Comparison of ENCODE assay signal across 11 cellular contexts in the genomic region with DNA sequence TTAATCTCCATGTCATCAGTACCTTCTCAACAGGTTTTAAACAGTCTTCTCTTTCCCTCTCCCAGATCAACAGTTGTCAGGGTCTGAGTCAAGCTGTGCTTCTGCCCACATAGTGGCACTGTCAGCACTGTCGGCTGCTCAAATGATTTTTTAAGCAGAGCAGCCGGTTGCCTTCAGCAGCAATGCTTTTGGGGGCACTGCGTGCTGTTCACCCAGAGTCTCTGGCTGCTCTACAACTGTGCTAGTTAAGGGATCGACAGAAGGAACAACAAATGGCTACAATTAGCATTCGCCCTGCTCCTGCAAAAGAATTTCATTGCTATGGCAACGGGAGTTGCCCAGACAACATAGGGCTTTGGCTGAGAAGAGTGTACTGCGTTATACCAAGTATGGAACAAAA.
DNase-seq lines count a peak whose midpoint lies in the region; ATAC-seq, FAIRE-seq and TF ChIP-seq lines count a peak whose summit lies in the region.
"Had no signal": no experiment of that assay in that cellular context is flagged by ENCODE, and none has a peak within 500 bp of the region (broad histone marks: within the 10 kb centered on the region; RNA-seq: fewer than 3 reads in every experiment).

No MANE protein-coding gene starts in this region.

- H3K27me3 Mint-ChIP-seq in type B pancreatic cell, result no peaks in the 10 kb centered on the region

- peaks cover 19% of the 10 kb centered on the region for H3K4me1 Mint-ChIP-seq in type B pancreatic cell (ENCODE audit: unreplicated experiment)

- peaks cover 5% of the 10 kb centered on the region for H3K9me3 Mint-ChIP-seq in type B pancreatic cell

- no peaks in the 10 kb centered on the region for H3K27me3 ChIP-seq in left ventricle myocardium inferior (ENCODE audit: low read depth)
- H3K27me3 ChIP-seq in keratinocyte (ENCODE audit: control insufficient read depth, extremely low read depth, insufficient read depth, low read length), result no peaks in the 10 kb centered on the region
- H3K27me3 ChIP-seq: SJSA1, thyroid gland had no signal

- H3K4me2 ChIP-seq in keratinocyte (ENCODE audit: control insufficient read depth, extremely low read depth, insufficient read depth, low read depth, low read length), result peak overlapping the region; percentile 58

- H3K27ac ChIP-seq in left ventricle myocardium inferior (replicated peaks) (no peak overlapping the region), keratinocyte (ENCODE audit: control insufficient read depth, insufficient read depth, low read length) (no peak overlapping the region)
- H3K27ac ChIP-seq: SJSA1, thyroid gland had no signal

- peak; percentile 20 for ATAC-seq in Right ventricle myocardium superior (ENCODE audit: poor library complexity)
- ATAC-seq in HG03135 (IDR thresholded peaks at IDR 0.05; ENCODE audit: unreplicated experiment), result no peak
- no peak for ATAC-seq in HG02759 (IDR thresholded peaks at IDR 0.05; ENCODE audit: unreplicated experiment)

- no peaks in the 10 kb centered on the region for H3K9me1 ChIP-seq in keratinocyte (ENCODE audit: control insufficient read depth, extremely low read depth, insufficient read depth, low read length)

- peak overlapping the region; percentile 73 for H3K4me3 Mint-ChIP-seq in type B pancreatic cell

- intact Hi-C loops in Right ventricle myocardium superior (cut with DNase I) (no loop called here), left ventricle myocardium inferior (cut with micrococcal nuclease) (no loop called here)

- H4K20me1 ChIP-seq in keratinocyte (ENCODE audit: control insufficient read depth, extremely low read depth, insufficient read depth, low read length), result no peaks in the 10 kb centered on the region

- peak overlapping the region; percentile 16 for H2AFZ ChIP-seq in keratinocyte (ENCODE audit: control insufficient read depth, low read length)

- peak; percentile 74 for FAIRE-seq in keratinocyte (lab: Jason Lieb, UNC)

- no peak overlapping the region for H3K9ac ChIP-seq in keratinocyte (ENCODE audit: control insufficient read depth, extremely low read depth, insufficient read depth, low read length)

- peak overlapping the region; percentile 30 for H3K27ac Mint-ChIP-seq in type B pancreatic cell

- no peaks in the 10 kb centered on the region for H3K4me1 ChIP-seq in left ventricle myocardium inferior
- peaks cover 30% of the 10 kb centered on the region for H3K4me1 ChIP-seq in keratinocyte (ENCODE audit: control insufficient read depth, extremely low read depth, insufficient read depth, low read length)
- H3K4me1 ChIP-seq: SJSA1, thyroid gland had no signal

- TF ChIP-seq CTCF in left ventricle myocardium inferior (IDR thresholded peaks at IDR 0.05; ENCODE audit: borderline replicate concordance) (no peak), choroid plexus epithelial cell (conservative IDR thresholded peaks at IDR 0.05; ENCODE audit: low read depth, low read length) (peak; percentile 21), keratinocyte (optimal IDR thresholded peaks at IDR 0.05 in 1 of 3, IDR thresholded peaks at IDR 0.05 in 1 of 3, conservative IDR thresholded peaks at IDR 0.05 in 1 of 3; ENCODE audit: extremely low read depth in 1 of 3, insufficient read depth in 2 of 3, low read length in 3 of 3) (peak in 1 of 3 experiments; percentile 32), type B pancreatic cell (conservative IDR thresholded peaks at IDR 0.05) (no peak)

- no peaks in the 10 kb centered on the region for H3K79me2 ChIP-seq in keratinocyte (ENCODE audit: control insufficient read depth, insufficient read depth, low read length)

- H3K36me3 ChIP-seq in left ventricle myocardium inferior, result no peaks in the 10 kb centered on the region
- no peaks in the 10 kb centered on the region for H3K36me3 ChIP-seq in keratinocyte (ENCODE audit: control insufficient read depth in 2 of 2, extremely low read depth in 1 of 2, insufficient read depth in 2 of 2, low read length in 2 of 2)
- H3K36me3 ChIP-seq: SJSA1, thyroid gland had no signal

- H3K4me3 ChIP-seq in left ventricle myocardium inferior (no peak overlapping the region), choroid plexus epithelial cell (ENCODE audit: low read depth, low read length) (peak overlapping the region; percentile 43), keratinocyte (ENCODE audit: control insufficient read depth in 2 of 3, extremely low read depth in 1 of 3, insufficient read depth in 2 of 3, low read depth in 1 of 3, low read length in 3 of 3) (no peak overlapping the region)
- H3K4me3 ChIP-seq: SJSA1, thyroid gland had no signal

- H3K36me3 Mint-ChIP-seq in type B pancreatic cell, result no peaks in the 10 kb centered on the region

- H3K9me3 ChIP-seq in left ventricle myocardium inferior (replicated peaks), result no peaks in the 10 kb centered on the region
- H3K9me3 ChIP-seq in keratinocyte (ENCODE audit: control insufficient read depth, low read depth, low read length), result no peaks in the 10 kb centered on the region
- H3K9me3 ChIP-seq: SJSA1, thyroid gland had no signal

- DNase-seq in Right ventricle myocardium superior (no peak), left ventricle myocardium inferior (no peak), choroid plexus epithelial cell (ENCODE audit: low read depth) (peak; percentile 83), keratinocyte (ENCODE audit: low read depth, low spot score) (no peak), type B pancreatic cell (ENCODE audit: extremely low spot score, unreplicated experiment) (peak; percentile 71), SHP77 treated with DMSO at 0.1 percent for 48 hours (lab: John Stamatoyannopoulos, UW) (no peak)
- DNase-seq: ACHN, thyroid gland had no signal

- dilution Hi-C loops in keratinocyte (cut with MboI; ENCODE audit: extremely low pct_ligation_motif_present, low sequenced_read_pairs), result no loop called here

Comparison
In these comparisons a context has a peak if more than half of its experiments do, and no peak if none do; other contexts are left out.
1. DNase-seq: peak in choroid plexus epithelial cell (single experiment) and type B pancreatic cell (single experiment); none in Right ventricle myocardium superior (single experiment), left ventricle myocardium inferior (single experiment), keratinocyte (single experiment) and SHP77 treated with DMSO at 0.1 percent for 48 hours (single experiment).